9 cellular contexts compared by ENCODE assay signal in genomic region chr3:178671261-178672191, GRCh38.
A peak's percentile ranks its signal among the peaks of the same experiment; 100 is the strongest.
DNase-seq lines count a peak whose midpoint lies in the region; ATAC-seq and FAIRE-seq lines count a peak whose summit lies in the region.
"Had no signal": no experiment of that assay in that cellular context is flagged by ENCODE, and none has a peak within 500 bp of the region (broad histone marks: within the 10 kb centered on the region; RNA-seq: fewer than 3 reads in every experiment).

No MANE protein-coding gene starts in this region.

- H3K36me3 ChIP-seq in small intestine (ENCODE audit: control insufficient read depth in 2 of 2, insufficient read depth in 2 of 2, low read length in 2 of 2), result no peaks in the 10 kb centered on the region

- no peaks in the 10 kb centered on the region for H3K27me3 ChIP-seq in small intestine (ENCODE audit: control insufficient read depth in 2 of 2, insufficient read depth in 2 of 2, low read length in 2 of 2)

- WGBS in small intestine, 3 donors, result 38% methylated on average over 4 of the region's 4 CpGs

- H3K4me3 ChIP-seq in small intestine (ENCODE audit: low read depth in 1 of 2, low read length in 2 of 2), result no peak overlapping the region

- peak; percentile 84 for ATAC-seq in HG03354 (IDR thresholded peaks at IDR 0.05; ENCODE audit: poor library complexity, severe bottlenecking, unreplicated experiment)

- DNase-seq in NOMO-1 treated with DMSO at 0.1 percent for 48 hours (lab: John Stamatoyannopoulos, UW; ENCODE audit: unreplicated experiment), result peak; percentile 4
- DNase-seq in NOMO-1 (lab: John Stamatoyannopoulos, UW; ENCODE audit: unreplicated experiment in 2 of 2), result no peak
- peak; percentile 60 for DNase-seq in epithelial cell of prostate (ENCODE audit: low read depth, low spot score)
- DNase-seq in urothelium cell line (ENCODE audit: low spot score), result peak; percentile 20
- DNase-seq in NCI-H82 treated with DMSO at 0.1 percent for 48 hours (lab: John Stamatoyannopoulos, UW; ENCODE audit: unreplicated experiment), result no peak
- DNase-seq in small intestine, result no peak
- DNase-seq in stimulated activated CD4-positive, alpha-beta T cell treated with anti-CD3 and anti-CD28 coated beads, Interleukin-12 subunit alpha, Interleukin-12 subunit beta, amount 100 ng/mL, for 4 hours, result no peak
- DNase-seq: CD4-positive, alpha-beta T cell had no signal

- H3K4me1 ChIP-seq in small intestine (ENCODE audit: control insufficient read depth in 2 of 2, insufficient read depth in 1 of 2, low read depth in 1 of 2, low read length in 1 of 2), result no peaks in the 10 kb centered on the region

- H3K27ac ChIP-seq in epithelial cell of prostate (peak overlapping the region; percentile 75), small intestine (ENCODE audit: low read depth in 1 of 2, low read length in 1 of 2) (no peak overlapping the region)

- FAIRE-seq in urothelium cell line (lab: Jason Lieb, UNC) (no peak), small intestine (lab: Jason Lieb, UNC) (no peak)

- no peaks in the 10 kb centered on the region for H3K9me3 ChIP-seq in small intestine (ENCODE audit: control insufficient read depth, low read depth)

Comparison
In these comparisons a context has a peak if more than half of its experiments do, and no peak if none do; other contexts are left out.
1. DNase-seq: peak in NOMO-1 treated with DMSO at 0.1 percent for 48 hours (single experiment), epithelial cell of prostate (single experiment) and urothelium cell line (single experiment); none in NOMO-1 (0 of 2), NCI-H82 treated with DMSO at 0.1 percent for 48 hours (single experiment), small intestine (single experiment) and stimulated activated CD4-positive, alpha-beta T cell treated with anti-CD3 and anti-CD28 coated beads, Interleukin-12 subunit alpha, Interleukin-12 subunit beta, amount 100 ng/mL, for 4 hours (single experiment).